In the genomic region with DNA sequence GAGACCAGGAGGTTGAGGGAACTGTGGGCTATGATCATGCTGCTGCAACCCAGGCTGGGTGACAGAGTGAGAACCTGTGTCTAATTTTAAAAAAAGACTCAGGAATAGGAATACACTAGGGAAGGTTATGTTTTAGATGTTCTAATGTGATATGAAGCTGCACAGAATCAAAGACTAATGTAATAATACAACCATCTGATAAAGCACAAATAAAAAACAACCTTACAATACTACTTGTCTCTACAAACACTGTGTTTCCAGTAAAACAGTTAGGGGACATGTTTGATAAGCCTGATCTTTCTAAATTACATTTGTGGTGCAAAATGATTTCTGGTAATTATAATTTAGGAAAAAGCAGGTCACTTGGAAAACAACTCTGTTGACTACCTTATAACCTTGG, we compare ENCODE assay signal across 25 cellular contexts. TPM values are rescaled to one million over a fixed set of nuclear protein-coding genes. Genes with fewer than 3 reads are reported as not detected.
DNase-seq lines count a peak whose midpoint lies in the region; ATAC-seq, FAIRE-seq and TF ChIP-seq lines count a peak whose summit lies in the region.
"Had no signal": no experiment of that assay in that cellular context is flagged by ENCODE, and none has a peak within 500 bp of the region (broad histone marks: within the 10 kb centered on the region; RNA-seq: fewer than 3 reads in every experiment).

No MANE protein-coding gene starts in this region.

- intact Hi-C loops in right lobe of liver (cut with DNase I): no loop called here

- no peak overlapping the region for H3K9ac ChIP-seq in mesendoderm (ENCODE audit: low read length)
- H3K9ac ChIP-seq: BLaER1 had no signal

- no peak overlapping the region for H2BK5ac ChIP-seq in mesendoderm (ENCODE audit: low read length)

- ATAC-seq in SK-N-SH treated with all-trans-retinoic acid at 6 μM for 48 hours (no peak), thoracic aorta (ENCODE audit: insufficient number of reproducible peaks, low FRiP score, low read depth) (no peak), GM21390 (IDR thresholded peaks at IDR 0.05; ENCODE audit: unreplicated experiment) (no peak), HG02884 (IDR thresholded peaks at IDR 0.05; ENCODE audit: unreplicated experiment) (no peak), right lobe of liver (no peak)
- ATAC-seq: HCT116, PC-3 had no signal

- H2BK15ac ChIP-seq in mesendoderm (replicated peaks; ENCODE audit: low read depth): no peak overlapping the region

- no peak overlapping the region for H4K5ac ChIP-seq in mesendoderm (ENCODE audit: low read length)

- DNase-seq in mesendoderm (no peak), thoracic aorta (ENCODE audit: low spot score) (no peak), right lobe of liver (no peak), NCI-H2081 treated with DMSO at 0.1 percent for 48 hours (lab: John Stamatoyannopoulos, UW) (no peak)
- DNase-seq: ACHN; Caco-2; CD4-positive, alpha-beta memory T cell; DMS 273 treated with DMSO at 0.1 percent for 48 hours; DMS79 treated with DMSO at 0.1 percent for 48 hours; GOT3; MG63; NCI-H187; NCI-H2107; NCI-H446 treated with DMSO at 0.1 percent for 48 hours; PC-3; SHP77 had no signal

- H3K18ac ChIP-seq in mesendoderm (ENCODE audit: low read length): peak overlapping the region; percentile 68

- no peak overlapping the region for H2BK120ac ChIP-seq in mesendoderm (ENCODE audit: low read depth, low read length)

- no peaks in the 10 kb centered on the region for H3K27me3 ChIP-seq in mesendoderm (ENCODE audit: insufficient read depth, low read length, poor library complexity)
- no peaks in the 10 kb centered on the region for H3K27me3 ChIP-seq in thoracic aorta (replicated peaks; ENCODE audit: insufficient read depth)
- no peaks in the 10 kb centered on the region for H3K27me3 ChIP-seq in right lobe of liver
- H3K27me3 ChIP-seq: BLaER1, MG63 had no signal

- no peak overlapping the region for H3K4me2 ChIP-seq in mesendoderm (ENCODE audit: low read length)
- H3K4me2 ChIP-seq: BLaER1 had no signal

- no peak overlapping the region for H3K27ac ChIP-seq in mesendoderm (ENCODE audit: low read depth, low read length)
- peak overlapping the region; percentile 81 to 83 for H3K27ac ChIP-seq in thoracic aorta
- H3K27ac ChIP-seq in right lobe of liver: no peak overlapping the region
- H3K27ac ChIP-seq: 22Rv1, BLaER1, SK-N-MC had no signal

- no peak for TF ChIP-seq CTCF in thoracic aorta (IDR thresholded peaks at IDR 0.05)
- no peak for TF ChIP-seq CTCF in right lobe of liver (IDR thresholded peaks at IDR 0.05)

- no peaks in the 10 kb centered on the region for H3K4me1 ChIP-seq in mesendoderm (ENCODE audit: control insufficient read depth, low read depth, low read length)
- peaks cover 33 to 72% of the 10 kb centered on the region in 2 donors for H3K4me1 ChIP-seq in thoracic aorta (ENCODE audit: control insufficient read depth in 1 of 2, low read depth in 2 of 2)
- no peaks in the 10 kb centered on the region for H3K4me1 ChIP-seq in right lobe of liver
- H3K4me1 ChIP-seq: BLaER1, Caco-2 had no signal

- TF ChIP-seq POLR2A in right lobe of liver (IDR thresholded peaks at IDR 0.05): no peak

- H3K9me3 ChIP-seq in thoracic aorta: no peaks in the 10 kb centered on the region
- no peaks in the 10 kb centered on the region for H3K9me3 ChIP-seq in right lobe of liver
- H3K9me3 ChIP-seq: BLaER1, Caco-2, MG63 had no signal

- no peak overlapping the region for H3K4me3 ChIP-seq in mesendoderm (ENCODE audit: low read length)
- H3K4me3 ChIP-seq in thoracic aorta: no peak overlapping the region
- H3K4me3 ChIP-seq in right lobe of liver: no peak overlapping the region
- H3K4me3 ChIP-seq: BLaER1, GM12878, MG63, SK-N-MC had no signal

- H3K56ac ChIP-seq in mesendoderm (ENCODE audit: low read length): no peak overlapping the region

- H3K79me1 ChIP-seq in mesendoderm (ENCODE audit: low read length): no peaks in the 10 kb centered on the region

- peak; percentile 19 for FAIRE-seq in G401.6 (lab: Jason Lieb, UNC)
- FAIRE-seq: GM12878 had no signal

- H3K23ac ChIP-seq in mesendoderm (ENCODE audit: low read length): no peak overlapping the region

- peak overlapping the region; percentile 94 for H3K4ac ChIP-seq in mesendoderm (ENCODE audit: low read depth, low read length)

- H3K79me2 ChIP-seq in mesendoderm (ENCODE audit: control insufficient read depth, insufficient read depth, low read length): no peaks in the 10 kb centered on the region

- no peaks in the 10 kb centered on the region for H3K36me3 ChIP-seq in mesendoderm (ENCODE audit: control insufficient read depth, insufficient read depth, low read length)
- H3K36me3 ChIP-seq in thoracic aorta: no peaks in the 10 kb centered on the region
- H3K36me3 ChIP-seq in right lobe of liver: no peaks in the 10 kb centered on the region
- H3K36me3 ChIP-seq: BLaER1, MG63 had no signal

- H2AK5ac ChIP-seq in mesendoderm (ENCODE audit: low read length): no peak overlapping the region

- no peak overlapping the region for H4K8ac ChIP-seq in mesendoderm (ENCODE audit: low read depth, low read length)

TF ChIP-seq in SK-N-SH treated with all-trans-retinoic acid at 6 μM for 48 hours, 23 proteins besides CTCF, POLR2A, EP300 and RAD21 (continues in another document):
- TF ChIP-seq GLIS3 (CRISPR knock-in tag; IDR thresholded peaks at IDR 0.05) (no peak), ZNF565 (CRISPR knock-in tag; conservative IDR thresholded peaks at IDR 0.05; ENCODE audit: low read depth) (no peak), ZFP3 (CRISPR knock-in tag; IDR thresholded peaks at IDR 0.05) (no peak), ZC3H10 (CRISPR knock-in tag; IDR thresholded peaks at IDR 0.05) (no peak), ZNF8 (CRISPR knock-in tag; IDR thresholded peaks at IDR 0.05) (0 out of 2 replicates have a peak, but pooled peaks have one; percentile 31), OSR1 (CRISPR knock-in tag; IDR thresholded peaks at IDR 0.05) (no peak), ARNTL (CRISPR knock-in tag; IDR thresholded peaks at IDR 0.05; ENCODE audit: borderline replicate concordance, low read depth) (no peak), RARB (CRISPR knock-in tag; IDR thresholded peaks at IDR 0.05) (no peak), ISL1 (CRISPR knock-in tag; IDR thresholded peaks at IDR 0.05) (no peak; the same call in 1 of the 2 replicates), SNAI2 (CRISPR knock-in tag; IDR thresholded peaks at IDR 0.05) (no peak), CSDC2 (CRISPR knock-in tag; IDR thresholded peaks at IDR 0.05) (no peak)
- TF ChIP-seq, protein P1, sequence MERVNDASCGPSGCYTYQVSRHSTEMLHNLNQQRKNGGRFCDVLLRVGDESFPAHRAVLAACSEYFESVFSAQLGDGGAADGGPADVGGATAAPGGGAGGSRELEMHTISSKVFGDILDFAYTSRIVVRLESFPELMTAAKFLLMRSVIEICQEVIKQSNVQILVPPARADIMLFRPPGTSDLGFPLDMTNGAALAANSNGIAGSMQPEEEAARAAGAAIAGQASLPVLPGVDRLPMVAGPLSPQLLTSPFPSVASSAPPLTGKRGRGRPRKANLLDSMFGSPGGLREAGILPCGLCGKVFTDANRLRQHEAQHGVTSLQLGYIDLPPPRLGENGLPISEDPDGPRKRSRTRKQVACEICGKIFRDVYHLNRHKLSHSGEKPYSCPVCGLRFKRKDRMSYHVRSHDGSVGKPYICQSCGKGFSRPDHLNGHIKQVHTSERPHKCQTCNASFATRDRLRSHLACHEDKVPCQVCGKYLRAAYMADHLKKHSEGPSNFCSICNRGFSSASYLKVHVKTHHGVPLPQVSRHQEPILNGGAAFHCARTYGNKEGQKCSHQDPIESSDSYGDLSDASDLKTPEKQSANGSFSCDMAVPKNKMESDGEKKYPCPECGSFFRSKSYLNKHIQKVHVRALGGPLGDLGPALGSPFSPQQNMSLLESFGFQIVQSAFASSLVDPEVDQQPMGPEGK (CRISPR knock-in tag; IDR thresholded peaks at IDR 0.05; ENCODE audit: borderline replicate concordance): no peak
- TF ChIP-seq, protein P2, sequence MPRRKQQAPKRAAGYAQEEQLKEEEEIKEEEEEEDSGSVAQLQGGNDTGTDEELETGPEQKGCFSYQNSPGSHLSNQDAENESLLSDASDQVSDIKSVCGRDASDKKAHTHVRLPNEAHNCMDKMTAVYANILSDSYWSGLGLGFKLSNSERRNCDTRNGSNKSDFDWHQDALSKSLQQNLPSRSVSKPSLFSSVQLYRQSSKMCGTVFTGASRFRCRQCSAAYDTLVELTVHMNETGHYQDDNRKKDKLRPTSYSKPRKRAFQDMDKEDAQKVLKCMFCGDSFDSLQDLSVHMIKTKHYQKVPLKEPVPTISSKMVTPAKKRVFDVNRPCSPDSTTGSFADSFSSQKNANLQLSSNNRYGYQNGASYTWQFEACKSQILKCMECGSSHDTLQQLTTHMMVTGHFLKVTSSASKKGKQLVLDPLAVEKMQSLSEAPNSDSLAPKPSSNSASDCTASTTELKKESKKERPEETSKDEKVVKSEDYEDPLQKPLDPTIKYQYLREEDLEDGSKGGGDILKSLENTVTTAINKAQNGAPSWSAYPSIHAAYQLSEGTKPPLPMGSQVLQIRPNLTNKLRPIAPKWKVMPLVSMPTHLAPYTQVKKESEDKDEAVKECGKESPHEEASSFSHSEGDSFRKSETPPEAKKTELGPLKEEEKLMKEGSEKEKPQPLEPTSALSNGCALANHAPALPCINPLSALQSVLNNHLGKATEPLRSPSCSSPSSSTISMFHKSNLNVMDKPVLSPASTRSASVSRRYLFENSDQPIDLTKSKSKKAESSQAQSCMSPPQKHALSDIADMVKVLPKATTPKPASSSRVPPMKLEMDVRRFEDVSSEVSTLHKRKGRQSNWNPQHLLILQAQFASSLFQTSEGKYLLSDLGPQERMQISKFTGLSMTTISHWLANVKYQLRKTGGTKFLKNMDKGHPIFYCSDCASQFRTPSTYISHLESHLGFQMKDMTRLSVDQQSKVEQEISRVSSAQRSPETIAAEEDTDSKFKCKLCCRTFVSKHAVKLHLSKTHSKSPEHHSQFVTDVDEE (CRISPR knock-in tag; IDR thresholded peaks at IDR 0.05): peak; percentile 42; the same call in 1 of the 2 replicates
- TF ChIP-seq, protein P3, sequence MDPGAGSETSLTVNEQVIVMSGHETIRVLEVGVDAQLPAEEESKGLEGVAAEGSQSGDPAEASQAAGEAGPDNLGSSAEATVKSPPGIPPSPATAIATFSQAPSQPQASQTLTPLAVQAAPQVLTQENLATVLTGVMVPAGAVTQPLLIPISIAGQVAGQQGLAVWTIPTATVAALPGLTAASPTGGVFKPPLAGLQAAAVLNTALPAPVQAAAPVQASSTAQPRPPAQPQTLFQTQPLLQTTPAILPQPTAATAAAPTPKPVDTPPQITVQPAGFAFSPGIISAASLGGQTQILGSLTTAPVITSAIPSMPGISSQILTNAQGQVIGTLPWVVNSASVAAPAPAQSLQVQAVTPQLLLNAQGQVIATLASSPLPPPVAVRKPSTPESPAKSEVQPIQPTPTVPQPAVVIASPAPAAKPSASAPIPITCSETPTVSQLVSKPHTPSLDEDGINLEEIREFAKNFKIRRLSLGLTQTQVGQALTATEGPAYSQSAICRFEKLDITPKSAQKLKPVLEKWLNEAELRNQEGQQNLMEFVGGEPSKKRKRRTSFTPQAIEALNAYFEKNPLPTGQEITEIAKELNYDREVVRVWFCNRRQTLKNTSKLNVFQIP (CRISPR knock-in tag; IDR thresholded peaks at IDR 0.05; ENCODE audit: borderline replicate concordance, low read depth): no peak

RNA-seq across cellular contexts. Expression of a gene that starts 56.7 kb away (rescaled TPM):
- 5.5 TPM for polyA plus RNA-seq in mesendoderm (2013, experiment 1 of 2)
- 5.1 TPM for polyA plus RNA-seq in mesendoderm (2013, experiment 2 of 2)
- total RNA-seq in thoracic aorta: 100 to 1,000 TPM; 149 to 186 TPM
- 10 to 100 TPM in 2 of 6 experiments, 1 to 10 TPM in 4; 6.3 to 11.5 (median 8.3) TPM for total RNA-seq in right lobe of liver

Comparison
In these comparisons a context has a peak if more than half of its experiments do, and no peak if none do; other contexts are left out.
1. H3K27ac ChIP-seq: peak in thoracic aorta (2 of 2); none in mesendoderm (single experiment) and right lobe of liver (0 of 3).
2. RNA of a gene that starts 56.7 kb away (total RNA-seq): 149 to 186 TPM in thoracic aorta; 6.3 to 11.5 TPM in right lobe of liver; every median in the first group is over 10 times any median in the second.